1 cellular context compared by ENCODE assay signal in genomic region chr10:80204801-80205477, GRCh38.
A peak's percentile ranks its signal among the peaks of the same experiment; 100 is the strongest.
TF ChIP-seq lines count a peak whose summit lies in the region.

No MANE protein-coding gene starts in this region.

TF ChIP-seq in K562, 482 proteins besides CTCF, POLR2A, EP300 and RAD21 (continued from another document and continues in another):
- TF ChIP-seq, protein P1, sequence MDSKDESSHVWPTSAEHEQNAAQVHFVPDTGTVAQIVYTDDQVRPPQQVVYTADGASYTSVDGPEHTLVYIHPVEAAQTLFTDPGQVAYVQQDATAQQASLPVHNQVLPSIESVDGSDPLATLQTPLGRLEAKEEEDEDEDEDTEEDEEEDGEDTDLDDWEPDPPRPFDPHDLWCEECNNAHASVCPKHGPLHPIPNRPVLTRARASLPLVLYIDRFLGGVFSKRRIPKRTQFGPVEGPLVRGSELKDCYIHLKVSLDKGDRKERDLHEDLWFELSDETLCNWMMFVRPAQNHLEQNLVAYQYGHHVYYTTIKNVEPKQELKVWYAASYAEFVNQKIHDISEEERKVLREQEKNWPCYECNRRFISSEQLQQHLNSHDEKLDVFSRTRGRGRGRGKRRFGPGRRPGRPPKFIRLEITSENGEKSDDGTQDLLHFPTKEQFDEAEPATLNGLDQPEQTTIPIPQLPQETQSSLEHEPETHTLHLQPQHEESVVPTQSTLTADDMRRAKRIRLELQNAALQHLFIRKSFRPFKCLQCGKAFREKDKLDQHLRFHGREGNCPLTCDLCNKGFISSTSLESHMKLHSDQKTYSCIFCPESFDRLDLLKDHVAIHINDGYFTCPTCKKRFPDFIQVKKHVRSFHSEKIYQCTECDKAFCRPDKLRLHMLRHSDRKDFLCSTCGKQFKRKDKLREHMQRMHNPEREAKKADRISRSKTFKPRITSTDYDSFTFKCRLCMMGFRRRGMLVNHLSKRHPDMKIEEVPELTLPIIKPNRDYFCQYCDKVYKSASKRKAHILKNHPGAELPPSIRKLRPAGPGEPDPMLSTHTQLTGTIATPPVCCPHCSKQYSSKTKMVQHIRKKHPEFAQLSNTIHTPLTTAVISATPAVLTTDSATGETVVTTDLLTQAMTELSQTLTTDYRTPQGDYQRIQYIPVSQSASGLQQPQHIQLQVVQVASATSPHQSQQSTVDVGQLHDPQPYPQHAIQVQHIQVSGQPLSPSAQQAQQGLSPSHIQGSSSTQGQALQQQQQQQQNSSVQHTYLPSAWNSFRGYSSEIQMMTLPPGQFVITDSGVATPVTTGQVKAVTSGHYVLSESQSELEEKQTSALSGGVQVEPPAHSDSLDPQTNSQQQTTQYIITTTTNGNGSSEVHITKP (IDR thresholded peaks at IDR 0.05; ENCODE audit: partially characterized antibody), result peak; percentile 60
- TF ChIP-seq, protein P2, sequence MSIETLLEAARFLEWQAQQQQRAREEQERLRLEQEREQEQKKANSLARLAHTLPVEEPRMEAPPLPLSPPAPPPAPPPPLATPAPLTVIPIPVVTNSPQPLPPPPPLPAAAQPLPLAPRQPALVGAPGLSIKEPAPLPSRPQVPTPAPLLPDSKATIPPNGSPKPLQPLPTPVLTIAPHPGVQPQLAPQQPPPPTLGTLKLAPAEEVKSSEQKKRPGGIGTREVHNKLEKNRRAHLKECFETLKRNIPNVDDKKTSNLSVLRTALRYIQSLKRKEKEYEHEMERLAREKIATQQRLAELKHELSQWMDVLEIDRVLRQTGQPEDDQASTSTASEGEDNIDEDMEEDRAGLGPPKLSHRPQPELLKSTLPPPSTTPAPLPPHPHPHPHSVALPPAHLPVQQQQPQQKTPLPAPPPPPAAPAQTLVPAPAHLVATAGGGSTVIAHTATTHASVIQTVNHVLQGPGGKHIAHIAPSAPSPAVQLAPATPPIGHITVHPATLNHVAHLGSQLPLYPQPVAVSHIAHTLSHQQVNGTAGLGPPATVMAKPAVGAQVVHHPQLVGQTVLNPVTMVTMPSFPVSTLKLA (conservative IDR thresholded peaks at IDR 0.05), result peak in 1 of 2 experiments; percentile 7; a peak in 1 of 4 replicates
- TF ChIP-seq DPF2 (IDR thresholded peaks at IDR 0.05) (peak; percentile 17; the same call in 1 of the 2 replicates), E2F3 (CRISPR knock-in tag; IDR thresholded peaks at IDR 0.05) (0 out of 2 replicates have a peak, but pooled peaks have one; percentile 18), ZBTB40 (IDR thresholded peaks at IDR 0.05) (no peak), ZBTB40 (CRISPR knock-in tag; IDR thresholded peaks at IDR 0.05) (no peak), TEAD1 (CRISPR knock-in tag; IDR thresholded peaks at IDR 0.05) (peak in 1 of 2 experiments; percentile 75; a peak in 1 of 4 replicates), SIN3B (IDR thresholded peaks at IDR 0.05; ENCODE audit: low read depth) (0 out of 2 replicates have a peak, but pooled peaks have one; percentile 46), SAP30 (IDR thresholded peaks at IDR 0.05; ENCODE audit: borderline replicate concordance, insufficient read depth, low read depth, low read length, poor library complexity, severe bottlenecking) (peak; percentile 72), ZC3H4 (CRISPR knock-in tag; IDR thresholded peaks at IDR 0.05; ENCODE audit: borderline replicate concordance) (peak; percentile 87; the same call in 1 of the 2 replicates), BRCA1 (IDR thresholded peaks at IDR 0.05) (no peak), BRCA1 (CRISPR knock-in tag; IDR thresholded peaks at IDR 0.05) (peak; percentile 71; the same call in 1 of the 2 replicates), NR2C2 (CRISPR knock-in tag; IDR thresholded peaks at IDR 0.05) (no peak), NR2C2 (tag; IDR thresholded peaks at IDR 0.05) (peak; percentile 80; the same call in 1 of the 2 replicates), ZBTB7A (IDR thresholded peaks at IDR 0.05; ENCODE audit: borderline replicate concordance, control insufficient read depth, low read depth, low read length) (peak; percentile 79), CHD1 (IDR thresholded peaks at IDR 0.05; ENCODE audit: low read length) (peak; percentile 54), PHF8 (IDR thresholded peaks at IDR 0.05; ENCODE audit: borderline replicate concordance, low read length) (0 out of 2 replicates have a peak, but pooled peaks have one; percentile 83), ZNF282 (CRISPR knock-in tag; IDR thresholded peaks at IDR 0.05) (peak; percentile 65; the same call in 1 of the 2 replicates), ZFX (CRISPR knock-in tag; IDR thresholded peaks at IDR 0.05) (peak; percentile 80), TEAD4 (IDR thresholded peaks at IDR 0.05; ENCODE audit: low read length) (no peak), TEAD4 (CRISPR knock-in tag; IDR thresholded peaks at IDR 0.05; ENCODE audit: borderline replicate concordance) (peak; percentile 16; the same call in 1 of the 2 replicates), CTBP1 (IDR thresholded peaks at IDR 0.05; ENCODE audit: borderline replicate concordance) (no peak), CBFB (CRISPR knock-in tag; IDR thresholded peaks at IDR 0.05) (0 out of 2 replicates have a peak, but pooled peaks have one; percentile 17), MAZ (CRISPR knock-in tag; conservative IDR thresholded peaks at IDR 0.05 in 1 of 2, IDR thresholded peaks at IDR 0.05 in 1 of 2) (peak in 1 of 2 experiments; percentile 83; a peak in 2 of 4 replicates), ATF1 (CRISPR knock-in tag; IDR thresholded peaks at IDR 0.05) (no peak), ATF1 (tag; IDR thresholded peaks at IDR 0.05) (0 out of 2 replicates have a peak, but pooled peaks have one; percentile 25), UBTF (IDR thresholded peaks at IDR 0.05; ENCODE audit: borderline replicate concordance in 1 of 2, low read depth in 2 of 2, low read length in 2 of 2) (peak; percentile 39 to 44; a peak in 2 of 4 replicates), PRMT5 (CRISPR knock-in tag; IDR thresholded peaks at IDR 0.05) (0 out of 2 replicates have a peak, but pooled peaks have one; percentile 42), EWSR1 (IDR thresholded peaks at IDR 0.05; ENCODE audit: borderline replicate concordance, low read depth, partially characterized antibody) (no peak)
- TF ChIP-seq, protein P3, sequence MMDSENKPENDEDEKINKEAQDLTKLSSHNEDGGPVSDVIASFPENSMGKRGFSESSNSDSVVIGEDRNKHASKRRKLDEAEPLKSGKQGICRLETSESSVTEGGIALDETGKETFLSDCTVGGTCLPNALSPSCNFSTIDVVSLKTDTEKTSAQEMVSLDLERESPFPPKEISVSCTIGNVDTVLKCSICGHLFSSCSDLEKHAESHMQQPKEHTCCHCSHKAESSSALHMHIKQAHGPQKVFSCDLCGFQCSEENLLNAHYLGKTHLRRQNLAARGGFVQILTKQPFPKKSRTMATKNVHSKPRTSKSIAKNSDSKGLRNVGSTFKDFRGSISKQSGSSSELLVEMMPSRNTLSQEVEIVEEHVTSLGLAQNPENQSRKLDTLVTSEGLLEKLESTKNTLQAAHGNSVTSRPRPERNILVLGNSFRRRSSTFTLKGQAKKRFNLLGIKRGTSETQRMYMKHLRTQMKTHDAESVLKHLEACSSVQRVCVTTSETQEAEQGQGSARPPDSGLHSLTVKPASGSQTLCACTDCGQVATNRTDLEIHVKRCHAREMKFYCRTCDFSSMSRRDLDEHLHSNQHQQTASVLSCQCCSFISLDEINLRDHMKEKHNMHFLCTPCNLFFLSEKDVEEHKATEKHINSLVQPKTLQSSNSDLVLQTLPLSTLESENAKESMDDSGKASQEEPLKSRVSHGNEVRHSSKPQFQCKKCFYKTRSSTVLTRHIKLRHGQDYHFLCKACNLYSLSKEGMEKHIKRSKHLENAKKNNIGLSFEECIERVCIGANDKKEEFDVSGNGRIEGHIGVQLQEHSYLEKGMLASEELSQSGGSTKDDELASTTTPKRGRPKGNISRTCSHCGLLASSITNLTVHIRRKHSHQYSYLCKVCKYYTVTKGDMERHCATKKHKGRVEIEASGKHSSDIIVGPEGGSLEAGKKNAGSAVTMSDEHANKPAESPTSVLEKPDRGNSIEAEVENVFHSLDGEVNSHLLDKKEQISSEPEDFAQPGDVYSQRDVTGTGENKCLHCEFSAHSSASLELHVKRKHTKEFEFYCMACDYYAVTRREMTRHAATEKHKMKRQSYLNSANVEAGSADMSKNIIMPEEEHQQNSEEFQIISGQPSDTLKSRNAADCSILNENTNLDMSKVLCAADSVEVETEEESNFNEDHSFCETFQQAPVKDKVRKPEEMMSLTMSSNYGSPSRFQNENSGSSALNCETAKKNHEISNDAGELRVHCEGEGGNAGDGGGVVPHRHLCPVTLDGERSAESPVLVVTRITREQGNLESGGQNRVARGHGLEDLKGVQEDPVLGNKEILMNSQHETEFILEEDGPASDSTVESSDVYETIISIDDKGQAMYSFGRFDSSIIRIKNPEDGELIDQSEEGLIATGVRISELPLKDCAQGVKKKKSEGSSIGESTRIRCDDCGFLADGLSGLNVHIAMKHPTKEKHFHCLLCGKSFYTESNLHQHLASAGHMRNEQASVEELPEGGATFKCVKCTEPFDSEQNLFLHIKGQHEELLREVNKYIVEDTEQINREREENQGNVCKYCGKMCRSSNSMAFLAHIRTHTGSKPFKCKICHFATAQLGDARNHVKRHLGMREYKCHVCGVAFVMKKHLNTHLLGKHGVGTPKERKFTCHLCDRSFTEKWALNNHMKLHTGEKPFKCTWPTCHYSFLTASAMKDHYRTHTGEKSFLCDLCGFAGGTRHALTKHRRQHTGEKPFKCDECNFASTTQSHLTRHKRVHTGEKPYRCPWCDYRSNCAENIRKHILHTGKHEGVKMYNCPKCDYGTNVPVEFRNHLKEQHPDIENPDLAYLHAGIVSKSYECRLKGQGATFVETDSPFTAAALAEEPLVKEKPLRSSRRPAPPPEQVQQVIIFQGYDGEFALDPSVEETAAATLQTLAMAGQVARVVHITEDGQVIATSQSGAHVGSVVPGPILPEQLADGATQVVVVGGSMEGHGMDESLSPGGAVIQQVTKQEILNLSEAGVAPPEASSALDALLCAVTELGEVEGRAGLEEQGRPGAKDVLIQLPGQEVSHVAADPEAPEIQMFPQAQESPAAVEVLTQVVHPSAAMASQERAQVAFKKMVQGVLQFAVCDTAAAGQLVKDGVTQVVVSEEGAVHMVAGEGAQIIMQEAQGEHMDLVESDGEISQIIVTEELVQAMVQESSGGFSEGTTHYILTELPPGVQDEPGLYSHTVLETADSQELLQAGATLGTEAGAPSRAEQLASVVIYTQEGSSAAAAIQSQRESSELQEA (IDR thresholded peaks at IDR 0.05; ENCODE audit: low read depth), result no peak
